ENCODE assay signal across 27 cellular contexts in the genomic region with DNA sequence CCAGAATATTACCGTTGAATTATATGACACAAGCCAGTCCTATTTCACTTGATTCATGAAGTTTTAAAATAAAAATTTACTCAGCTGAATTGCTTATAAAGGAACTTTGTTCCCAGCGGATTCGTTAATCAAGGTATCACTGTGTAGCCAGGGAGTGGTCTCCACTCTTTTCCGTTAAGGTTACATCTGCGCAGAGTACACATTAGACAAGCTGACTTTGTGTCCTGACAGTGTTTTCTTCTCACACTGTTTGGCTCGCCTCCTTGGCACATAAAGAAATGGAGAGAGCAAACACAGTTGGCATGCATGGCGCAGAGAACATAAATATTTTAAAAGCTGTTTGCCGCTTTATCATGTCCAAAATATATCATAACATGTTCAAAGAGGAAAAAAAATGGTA.
"Had no signal": no experiment of that assay in that cellular context is flagged by ENCODE, and none has a peak within 500 bp of the region (broad histone marks: within the 10 kb centered on the region; RNA-seq: fewer than 3 reads in every experiment).

No MANE protein-coding gene starts in this region.

- H3K9me3 ChIP-seq: left lung, lower lobe of right lung, ovary, prostate gland, tibial nerve, uterus had no signal

- H3K36me3 ChIP-seq: left lung, lower lobe of right lung, ovary, prostate gland, tibial nerve, uterus had no signal

- DNase-seq: hippocampal formation; kidney glomerular epithelial cell; left cardiac atrium; left lung; lower lobe of right lung; mammary epithelial cell; mesenchymal stem cell; naive thymus-derived CD4-positive, alpha-beta T cell; nucleus accumbens; ovary; posterior cingulate gyrus; retina; right cardiac atrium; stimulated activated CD4-positive, alpha-beta T cell treated with anti-CD3 and anti-CD28 coated beads, Interleukin-1b, Interleukin-23, amount 100 ng/mL, for 48 hours; stimulated activated CD4-positive, alpha-beta T cell treated with anti-CD3 and anti-CD28 coated beads, Interleukin-2, amount 100 ng/mL, for 48 hours; stimulated activated CD4-positive, alpha-beta T cell treated with anti-CD3 and anti-CD28 coated beads, Interleukin-4, amount 100 ng/mL, for 4 hours; stimulated activated CD8-positive, alpha-beta memory T cell treated with anti-CD3 and anti-CD28 coated beads, Interleukin-4, amount 100 ng/mL, for 48 hours; stimulated activated naive CD4-positive, alpha-beta T cell treated with Interleukin-2 at 50 U/mL for 16 hours; stimulated activated naive CD8-positive, alpha-beta T cell treated with anti-CD3 and anti-CD28 coated beads, Interleukin-15, amount 100 ng/mL, for 72 hours; substantia nigra; uterus had no signal

- H3K27me3 ChIP-seq: left lung, ovary, tibial nerve, uterus had no signal

- H3K4me3 ChIP-seq: left lung, lower lobe of right lung, ovary, prostate gland, smooth muscle cell, tibial nerve, uterus had no signal

- H3K4me1 ChIP-seq: left lung, lower lobe of right lung, prostate gland, tibial nerve, uterus had no signal

- ATAC-seq: left cardiac atrium; left lung; lower lobe of right lung; naive thymus-derived CD4-positive, alpha-beta T cell; natural killer cell treated with Interleukin-12 subunit alpha and Interleukin-12 subunit beta and Interleukin-15 and Interleukin-18, amount 100 ng/mL, for 72 hours; right cardiac atrium; sciatic nerve; stimulated activated memory B cell treated with anti-CD40 and anti-IgM and Interleukin-4, amounts not matched to agents 10 μg/mL and 1 μg/mL and 100 μg/mL, for 72 hours; stimulated activated naive CD8-positive, alpha-beta T cell treated with anti-CD3 and anti-CD28 coated beads, Interleukin-15, amount 100 ng/mL, for 72 hours had no signal
